Comparison of ENCODE assay signal across 1 cellular context in genomic region chr7:38335490-38336135, GRCh38.
TF ChIP-seq lines count a peak whose summit lies in the region.

No MANE protein-coding gene starts in this region.

TF ChIP-seq in K562, 482 proteins besides CTCF, POLR2A, EP300 and RAD21 (continued from another document and continues in another):
- TF ChIP-seq THAP12 (CRISPR knock-in tag; IDR thresholded peaks at IDR 0.05) (peak; percentile 82; the same call in 1 of the 2 replicates), ZNF436 (CRISPR knock-in tag; IDR thresholded peaks at IDR 0.05) (no peak), MITF (IDR thresholded peaks at IDR 0.05) (no peak), ETV1 (tag; conservative IDR thresholded peaks at IDR 0.05; ENCODE audit: low read depth) (0 out of 2 replicates have a peak, but pooled peaks have one; percentile 24), HINFP (tag; conservative IDR thresholded peaks at IDR 0.05; ENCODE audit: low read depth) (0 out of 2 replicates have a peak, but pooled peaks have one; percentile 33), THAP7 (CRISPR knock-in tag; IDR thresholded peaks at IDR 0.05) (no peak), RBBP5 (IDR thresholded peaks at IDR 0.05; ENCODE audit: borderline replicate concordance, insufficient read depth, low read length, poor library complexity, severe bottlenecking) (peak; percentile 58), ETV6 (IDR thresholded peaks at IDR 0.05; ENCODE audit: borderline replicate concordance in 1 of 2, low read depth in 2 of 2, low read length in 1 of 2) (peak in 1 of 2 experiments; percentile 48; a peak in 3 of 4 replicates), ETV6 (CRISPR knock-in tag; IDR thresholded peaks at IDR 0.05; ENCODE audit: borderline replicate concordance) (no peak), ZNF583 (CRISPR knock-in tag; IDR thresholded peaks at IDR 0.05) (peak; percentile 70; the same call in 1 of the 2 replicates), ZNF444 (CRISPR knock-in tag; IDR thresholded peaks at IDR 0.05) (no peak), FOXK1 (CRISPR knock-in tag; IDR thresholded peaks at IDR 0.05; ENCODE audit: borderline replicate concordance) (no peak), USF2 (CRISPR knock-in tag; IDR thresholded peaks at IDR 0.05) (no peak), ZNF395 (CRISPR knock-in tag; IDR thresholded peaks at IDR 0.05) (peak; percentile 76; the same call in 1 of the 2 replicates), NFATC3 (IDR thresholded peaks at IDR 0.05) (no peak), ZNF23 (CRISPR knock-in tag; IDR thresholded peaks at IDR 0.05) (no peak), TAF1 (IDR thresholded peaks at IDR 0.05; ENCODE audit: control insufficient read depth, extremely low read depth, insufficient read depth, low read length, severe bottlenecking) (peak; percentile 63), RREB1 (CRISPR knock-in tag; IDR thresholded peaks at IDR 0.05) (peak; percentile 96), CHD4 (IDR thresholded peaks at IDR 0.05; ENCODE audit: insufficient read depth, insufficient replicate concordance, low read depth, low read length, poor library complexity, severe bottlenecking) (no peak), FOS (IDR thresholded peaks at IDR 0.05; ENCODE audit: extremely low read depth, insufficient read length) (no peak), TFAP4 (CRISPR knock-in tag; IDR thresholded peaks at IDR 0.05; ENCODE audit: borderline replicate concordance) (peak; percentile 100), ARHGAP35 (IDR thresholded peaks at IDR 0.05; ENCODE audit: partially characterized antibody) (no peak), U2AF2 (optimal IDR thresholded peaks at IDR 0.05; ENCODE audit: low read depth, low read length) (no peak), ZKSCAN3 (CRISPR knock-in tag; IDR thresholded peaks at IDR 0.05) (no peak), ZNF830 (CRISPR knock-in tag; IDR thresholded peaks at IDR 0.05) (no peak), KLF6 (CRISPR knock-in tag; IDR thresholded peaks at IDR 0.05; ENCODE audit: borderline replicate concordance) (0 out of 2 replicates have a peak, but pooled peaks have one; percentile 57), PRDM10 (IDR thresholded peaks at IDR 0.05; ENCODE audit: partially characterized antibody) (peak; percentile 68), ZHX1 (conservative IDR thresholded peaks at IDR 0.05; ENCODE audit: low read length) (peak; percentile 75; the same call in 1 of the 2 replicates), ZNF76 (CRISPR knock-in tag; IDR thresholded peaks at IDR 0.05; ENCODE audit: borderline replicate concordance) (no peak), SNIP1 (IDR thresholded peaks at IDR 0.05; ENCODE audit: low read depth) (no peak)
